Comparison of ENCODE assay signal across 1 cellular context in genomic region chr9:133135193-133135745, GRCh38.
TF ChIP-seq lines count a peak whose summit lies in the region.

No MANE protein-coding gene starts in this region.

TF ChIP-seq in IMR-90, 13 proteins besides CTCF, POLR2A, EP300 and RAD21:
- TF ChIP-seq USF2 (IDR thresholded peaks at IDR 0.05; ENCODE audit: low read depth, low read length) (no peak), RCOR1 (IDR thresholded peaks at IDR 0.05; ENCODE audit: insufficient replicate concordance, low read length) (no peak), FOS (IDR thresholded peaks at IDR 0.05; ENCODE audit: low read depth, low read length) (peak; percentile 79; the same call in 1 of the 2 replicates), MAZ (IDR thresholded peaks at IDR 0.05; ENCODE audit: borderline replicate concordance, low read depth, low read length) (peak; percentile 60; the same call in 1 of the 2 replicates), CEBPB (IDR thresholded peaks at IDR 0.05; ENCODE audit: low read depth, low read length) (peak; percentile 49)
